Comparison of ENCODE assay signal across 8 cellular contexts in genomic region chr7:98399462-98399861, GRCh38. TPM values are rescaled to one million over a fixed set of nuclear protein-coding genes. Genes with fewer than 3 reads are reported as not detected.
DNase-seq lines count a peak whose midpoint lies in the region; ATAC-seq, FAIRE-seq and TF ChIP-seq lines count a peak whose summit lies in the region.

No MANE protein-coding gene starts in this region.

- H3K9me3 ChIP-seq in right cardiac atrium (ENCODE audit: control insufficient read depth, low read length): no peaks in the 10 kb centered on the region
- no peaks in the 10 kb centered on the region for H3K9me3 ChIP-seq in adrenal gland (replicated peaks in 1 of 3)
- H3K9me3 ChIP-seq in HepG2 (ENCODE audit: low read length): no peaks in the 10 kb centered on the region
- no peaks in the 10 kb centered on the region for H3K9me3 ChIP-seq in upper lobe of right lung

- ATAC-seq in right cardiac atrium (no peak), HepG2 (no peak), upper lobe of right lung (no peak), HG03097 (IDR thresholded peaks at IDR 0.05; ENCODE audit: low FRiP score, unreplicated experiment) (no peak), GM21360 (IDR thresholded peaks at IDR 0.05; ENCODE audit: unreplicated experiment) (no peak)

- H3K27ac ChIP-seq in right cardiac atrium (ENCODE audit: low read length) (no peak overlapping the region), adrenal gland (peak overlapping the region; percentile 43 to 85 (median 61)), HepG2 (ENCODE audit: extremely low read length, insufficient read depth, low read length) (peak overlapping the region; percentile 51), upper lobe of right lung (no peak overlapping the region)

- TF ChIP-seq CTCF in adrenal gland (IDR thresholded peaks at IDR 0.05) (no peak), HepG2 (CRISPR knock-in tag; IDR thresholded peaks at IDR 0.05) (no peak), upper lobe of right lung (IDR thresholded peaks at IDR 0.05) (no peak)

- H3K36me3 ChIP-seq in adrenal gland (replicated peaks in 1 of 2): no peaks in the 10 kb centered on the region
- no peaks in the 10 kb centered on the region for H3K36me3 ChIP-seq in HepG2 (replicated peaks in 1 of 2; ENCODE audit: control insufficient read depth in 1 of 2, insufficient read depth in 2 of 2, low read length in 2 of 2)
- no peaks in the 10 kb centered on the region for H3K36me3 ChIP-seq in upper lobe of right lung

- BruUV-seq in HepG2 (replicated peaks; lab: Mats Ljungman, UMichigan): no TSS peak

- in situ Hi-C loops in HepG2 (cut with HindIII; ENCODE audit: extremely low pct_ligation_motif_present, low pct_unique_long_range_greater_than_20kb): loop anchor here (5.0 kb wide), 1 partner anchor 107 kb away; no protein-coding TSS in a partner anchor

- H2AFZ ChIP-seq in HepG2 (ENCODE audit: low read length): no peak overlapping the region

- intact Hi-C loops in right cardiac atrium (cut with DNase I) (no loop called here), cardiac septum (cut with DNase I) (no loop called here), adrenal gland (cut with DNase I) (no loop called here), HepG2 (cut with micrococcal nuclease; ENCODE audit: unreplicated experiment) (loop anchor here (5.0 kb wide), 1 partner anchor 37 kb away; no protein-coding TSS in a partner anchor), upper lobe of right lung (cut with DNase I) (no loop called here)

- 31% methylated on average over 7 of the region's 7 CpGs for WGBS in right cardiac atrium
- WGBS in adrenal gland, 4 donors: 22 to 26% (median 24%) methylated on average over 7 of the region's 7 CpGs
- 13% methylated on average over 7 of the region's 7 CpGs for WGBS in HepG2 (ENCODE audit: low lambda C conversion rate)

- peaks cover 45% of the 10 kb centered on the region for H3K79me2 ChIP-seq in HepG2 (ENCODE audit: insufficient read depth, low read length)

- peak overlapping the region; percentile 66 for H3K4me2 ChIP-seq in HepG2 (ENCODE audit: low read depth, low read length)

- FAIRE-seq in HepG2 (lab: Jason Lieb, UNC): no peak

- H3K4me3 ChIP-seq in right cardiac atrium (ENCODE audit: low read length) (peak overlapping the region; percentile 61), adrenal gland (peak overlapping the region in 1 of 4 donors; percentile 93), HepG2 (replicated peaks in 1 of 3; ENCODE audit: insufficient read depth in 1 of 3, low read depth in 2 of 3, low read length in 3 of 3) (peak overlapping the region; percentile 70 to 85 (median 72)), upper lobe of right lung (peak overlapping the region; percentile 48)

- H3K27me3 ChIP-seq in right cardiac atrium (ENCODE audit: control insufficient read depth, insufficient read depth) (no peaks in the 10 kb centered on the region), adrenal gland (no peaks in the 10 kb centered on the region), HepG2 (ENCODE audit: control insufficient read depth in 1 of 2, insufficient read depth in 2 of 2, low read length in 2 of 2) (no peaks in the 10 kb centered on the region), upper lobe of right lung (no peaks in the 10 kb centered on the region)

- CTCF ChIA-PET in HepG2 (lab: Yijun Ruan, JAX; ENCODE audit: low intra/inter-chr PET ratio, low total read pairs): no interaction called here

- H4K20me1 ChIP-seq in HepG2 (ENCODE audit: insufficient read depth, low read length): 0 out of 2 replicates have a peak, but pooled peaks cover 4% of the 10 kb centered on the region

- TF ChIP-seq POLR2A in adrenal gland (IDR thresholded peaks at IDR 0.05) (no peak), HepG2 (IDR thresholded peaks at IDR 0.05; ENCODE audit: insufficient read depth in 1 of 2, low read depth in 2 of 2, low read length in 2 of 2) (no peak)

- TF ChIP-seq EP300 in HepG2 (IDR thresholded peaks at IDR 0.05; ENCODE audit: low read depth in 2 of 2, low read length in 2 of 2): no peak
- TF ChIP-seq EP300 in HepG2 (CRISPR knock-in tag; IDR thresholded peaks at IDR 0.05; ENCODE audit: borderline replicate concordance): no peak

- H3K4me1 ChIP-seq in right cardiac atrium (ENCODE audit: control insufficient read depth, insufficient read depth, low read length) (no peaks in the 10 kb centered on the region), adrenal gland (replicated peaks in 1 of 2) (peaks cover 0 to 18% of the 10 kb centered on the region in 2 donors), HepG2 (ENCODE audit: insufficient read depth, low read length) (peaks cover 53% of the 10 kb centered on the region), upper lobe of right lung (peaks cover 4% of the 10 kb centered on the region)

- POLR2A ChIA-PET in HepG2 (lab: Yijun Ruan, JAX): interaction anchor here (0.7 to 5.2 kb wide), 2 partner anchors 19 to 149 kb away, joined by 3 to 103 read pairs; no protein-coding TSS in a partner anchor

- H3K9ac ChIP-seq in HepG2 (ENCODE audit: insufficient read depth, low read depth, low read length): peak overlapping the region; percentile 72

- TF ChIP-seq RAD21 in HepG2 (CRISPR knock-in tag; IDR thresholded peaks at IDR 0.05): no peak

- DNase-seq in right cardiac atrium (no peak), cardiac septum (ENCODE audit: low spot score) (no peak), adrenal gland (no peak), HepG2 (ENCODE audit: low spot score) (no peak), upper lobe of right lung (no peak), superior temporal gyrus (ENCODE audit: extremely low spot score) (no peak)

TF ChIP-seq in HepG2, 621 proteins besides CTCF, POLR2A, EP300 and RAD21:
- 0 out of 2 replicates have a peak, but pooled peaks have one; percentile 22 for TF ChIP-seq ZGPAT (CRISPR knock-in tag; IDR thresholded peaks at IDR 0.05)
- TF ChIP-seq ZNF784 (CRISPR knock-in tag; IDR thresholded peaks at IDR 0.05; ENCODE audit: borderline replicate concordance): no peak

RNA-seq across cellular contexts. Expression of gene BAIAP2L1, which starts 1.4 kb away (rescaled TPM):
- 1 to 10 TPM in 3 of 4 donors, under 1 TPM in 1; 0.71 to 2.0 (median 1.2) TPM for total RNA-seq in right cardiac atrium
- 2.1 TPM for polyA plus RNA-seq in right cardiac atrium
- total RNA-seq in cardiac septum: 1.9 TPM
- total RNA-seq in adrenal gland: 10 to 100 TPM; 16.9 to 37.5 (median 24.1) TPM
- 10 to 100 TPM; 21.8 to 49.0 (median 23.1) TPM for polyA plus RNA-seq in adrenal gland
- total RNA-seq in HepG2 (2016; rRNA removed; fragmentation: Illumina TruSeq; extraction: Trizol): 13.0 and 13.7 TPM in 2 replicates
- total RNA-seq in HepG2 (2016; cell fraction: cytosol; rRNA removed; fragmentation: Illumina TruSeq; extraction: Trizol; ENCODE audit: low read depth): 5.5 and 6.3 TPM in 2 replicates
- 11.1 and 13.2 TPM in 2 replicates for total RNA-seq in HepG2 (2016; cell fraction: insoluble cytoplasmic fraction; rRNA removed; fragmentation: Illumina TruSeq; extraction: Trizol)
- total RNA-seq in HepG2 (2016; cell fraction: membrane; rRNA removed; fragmentation: Illumina TruSeq; extraction: Trizol): 11.9 and 12.9 TPM in 2 replicates
- 8.6 and 9.2 TPM in 2 replicates for total RNA-seq in HepG2 (2016; cell fraction: nucleus; rRNA removed; fragmentation: Illumina TruSeq; extraction: Trizol)
- 21.5 and 23.3 TPM in 2 replicates for polyA plus RNA-seq in HepG2 (2011; rRNA removed)
- polyA plus RNA-seq in HepG2 (2011; cell fraction: cytosol; rRNA removed): 15.8 and 16.8 TPM in 2 replicates
- polyA plus RNA-seq in HepG2 (2011; cell fraction: nucleus; rRNA removed): 13.8 and 18.8 TPM in 2 replicates
- 21.3 and 25.8 TPM in 2 replicates for polyA plus RNA-seq in HepG2 (2012)
- 11.6 and 12.1 TPM in 2 replicates for polyA plus RNA-seq in HepG2 (2016; cell fraction: cytosol; fragmentation: Illumina TruSeq; extraction: Trizol; ENCODE audit: low read depth)
- 20.8 and 27.2 TPM in 2 replicates for polyA plus RNA-seq in HepG2 (2016; cell fraction: insoluble cytoplasmic fraction; fragmentation: Illumina TruSeq; extraction: Trizol; ENCODE audit: low read depth)
- 17.6 and 17.7 TPM in 2 replicates for polyA plus RNA-seq in HepG2 (2016; cell fraction: membrane; fragmentation: Illumina TruSeq; extraction: Trizol; ENCODE audit: low read depth)
- 18.6 and 20.4 TPM in 2 replicates for polyA plus RNA-seq in HepG2 (2016; cell fraction: nucleus; fragmentation: Illumina TruSeq; extraction: Trizol; ENCODE audit: insufficient read depth, low read depth)
- 16.5 and 17.8 TPM in 2 replicates for polyA minus RNA-seq in HepG2 (2011; rRNA and poly(A)+ RNA removed; ENCODE audit: low replicate concordance)
- polyA minus RNA-seq in HepG2 (2011; cell fraction: cytosol; rRNA and poly(A)+ RNA removed): 10.0 and 14.2 TPM in 2 replicates
- polyA minus RNA-seq in HepG2 (2011; cell fraction: nucleus; rRNA and poly(A)+ RNA removed): 15.8 and 24.1 TPM in 2 replicates
- 22.9 TPM for total RNA-seq in upper lobe of right lung

Comparison
In these comparisons a context has a peak if more than half of its experiments do, and no peak if none do; other contexts are left out.
1. H3K27ac ChIP-seq: peak in adrenal gland (5 of 5) and HepG2 (single experiment); none in right cardiac atrium (single experiment) and upper lobe of right lung (single experiment).